Comparison of ENCODE assay signal across 1 cellular context in genomic region chr11:45259607-45260006, GRCh38.
TF ChIP-seq lines count a peak whose summit lies in the region.

No MANE protein-coding gene starts in this region.

TF ChIP-seq in HCT116, 20 proteins besides CTCF, POLR2A, EP300 and RAD21 (continued from another document):
- no peak for TF ChIP-seq EZH2 (IDR thresholded peaks at IDR 0.05)
- TF ChIP-seq, protein P1, sequence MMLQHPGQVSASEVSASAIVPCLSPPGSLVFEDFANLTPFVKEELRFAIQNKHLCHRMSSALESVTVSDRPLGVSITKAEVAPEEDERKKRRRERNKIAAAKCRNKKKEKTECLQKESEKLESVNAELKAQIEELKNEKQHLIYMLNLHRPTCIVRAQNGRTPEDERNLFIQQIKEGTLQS (IDR thresholded peaks at IDR 0.05): no peak
- TF ChIP-seq FOSL1 (IDR thresholded peaks at IDR 0.05; ENCODE audit: low read depth): peak; percentile 87
- TF ChIP-seq SIN3A (IDR thresholded peaks at IDR 0.05; ENCODE audit: low read depth): no peak
